ENCODE assay signal across 14 cellular contexts in the genomic region with DNA sequence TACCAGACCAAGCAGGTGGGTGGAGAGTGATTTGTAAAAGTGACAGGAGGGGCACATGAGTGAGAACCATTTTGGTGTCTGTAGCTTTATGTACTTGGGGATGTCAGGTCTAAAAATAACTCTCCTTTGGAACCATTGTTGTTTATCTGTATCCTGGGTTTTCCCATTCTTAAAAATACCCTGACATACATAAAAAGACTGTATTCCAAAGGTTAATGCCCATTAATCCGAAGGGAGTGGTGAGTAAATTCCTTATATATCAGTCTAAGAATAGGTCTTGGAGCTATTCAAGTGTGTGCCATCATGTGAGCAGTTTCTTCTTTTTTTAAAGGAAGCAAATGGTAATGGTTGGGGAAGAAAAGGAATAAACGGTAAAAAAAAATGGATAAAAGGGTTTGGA.
DNase-seq lines count a peak whose midpoint lies in the region; ATAC-seq and TF ChIP-seq lines count a peak whose summit lies in the region.
"Had no signal": no experiment of that assay in that cellular context is flagged by ENCODE, and none has a peak within 500 bp of the region (broad histone marks: within the 10 kb centered on the region; RNA-seq: fewer than 3 reads in every experiment).

No MANE protein-coding gene starts in this region.

- RAD21 ChIA-PET in HCT116 (lab: Charles Lee; ENCODE audit: low non-redundant PET in 1 of 2, low total read pairs in 2 of 2, uncharacterized antibody in 2 of 2, unreplicated experiment in 2 of 2), result no interaction called here

- H3K9ac ChIP-seq in HCT116 (ENCODE audit: low read length) (no peak overlapping the region), muscle layer of colon (ENCODE audit: low read length) (no peak overlapping the region)

- intact Hi-C loops in HCT116 (cut with micrococcal nuclease), result no loop called here
- intact Hi-C loops in stomach (cut with DNase I; ENCODE audit: low total_unique reads), result no loop called here

- BruUV-seq in HCT116 (replicated peaks; lab: Mats Ljungman, UMichigan), result no TSS peak

- no peak for TF ChIP-seq RAD21 in HCT116 (IDR thresholded peaks at IDR 0.05; ENCODE audit: low read depth)

- WGBS in stomach, 5 donors, result 51 to 66% (median 57%) methylated on average over 2 of the region's 2 CpGs

- POLR2A ChIA-PET in HCT116 (lab: Charles Lee), result no interaction called here

- H3K4me3 ChIP-seq in HCT116 (replicated peaks in 1 of 2; ENCODE audit: low read depth in 1 of 2, low read length in 2 of 2), result no peak overlapping the region
- H3K4me3 ChIP-seq in muscle layer of colon (ENCODE audit: low read depth in 1 of 2, low read length in 2 of 2), result no peak overlapping the region
- no peak overlapping the region for H3K4me3 ChIP-seq in stomach
- H3K4me3 ChIP-seq: PC-9 had no signal

- no peak for TF ChIP-seq EP300 in stomach (IDR thresholded peaks at IDR 0.05)

- no peak for DNase-seq in HCT116 (ENCODE audit: low read depth, low spot score)
- no peak for DNase-seq in caudate nucleus (lab: John Stamatoyannopoulos, UW)
- no peak for DNase-seq in stomach
- DNase-seq in DMS 273 (lab: John Stamatoyannopoulos, UW; ENCODE audit: unreplicated experiment), result no peak
- no peak for DNase-seq in HCEC 1CT
- DNase-seq: activated CD4-positive, alpha-beta T cell treated with anti-CD3 and anti-CD28 coated beads, Interleukin-2, amount 10 ng/mL, durations not matched to agents 7 days and 5 days; activated T-cell treated with anti-CD3 and anti-CD28 coated beads, Interleukin-2, amount 50 U/mL, for 48 hours; amniotic stem cell; BE2C; T-helper 17 cell had no signal

- H3K36me3 ChIP-seq in HCT116 (ENCODE audit: control insufficient read depth in 1 of 2, insufficient read depth in 2 of 2, low read length in 2 of 2) (no peaks in the 10 kb centered on the region), muscle layer of colon (ENCODE audit: insufficient read depth, low read length) (no peaks in the 10 kb centered on the region), stomach (no peaks in the 10 kb centered on the region)
- H3K36me3 ChIP-seq: BE2C had no signal

- no peaks in the 10 kb centered on the region for H4K20me1 ChIP-seq in HCT116 (ENCODE audit: insufficient read depth)

- H2AFZ ChIP-seq in HCT116 (ENCODE audit: low read depth, low read length, poor library complexity, severe bottlenecking), result peak overlapping the region; percentile 36
- H2AFZ ChIP-seq: PC-9 had no signal

- ATAC-seq in HCT116, result no peak
- ATAC-seq in HG02588 (IDR thresholded peaks at IDR 0.05; ENCODE audit: unreplicated experiment), result no peak
- no peak for ATAC-seq in HG03108 (IDR thresholded peaks at IDR 0.05; ENCODE audit: unreplicated experiment)
- ATAC-seq: T-helper 17 cell had no signal

- H3K27ac ChIP-seq in HCT116 (ENCODE audit: low read depth, low read length) (no peak overlapping the region), caudate nucleus (ENCODE audit: low read depth, low read length) (peak overlapping the region; percentile 72), muscle layer of colon (ENCODE audit: low read depth, low read length) (peak overlapping the region; percentile 4), stomach (peak overlapping the region in 4 of 5 donors; percentile 35 to 70 (median 66))
- H3K27ac ChIP-seq: PC-9 had no signal

- H3K4me2 ChIP-seq in HCT116 (ENCODE audit: low read length), result no peak overlapping the region
- H3K4me2 ChIP-seq: PC-9 had no signal

- peaks cover 24 to 35% of the 10 kb centered on the region in 2 experiments for H3K4me1 ChIP-seq in HCT116 (ENCODE audit: control insufficient read depth in 1 of 2, insufficient read depth in 2 of 2, low read length in 2 of 2)
- peaks cover 40% of the 10 kb centered on the region for H3K4me1 ChIP-seq in muscle layer of colon (ENCODE audit: insufficient read depth, low read length)
- H3K4me1 ChIP-seq in stomach, result peaks cover 10 to 34% (median 27%) of the 10 kb centered on the region in 4 donors
- H3K4me1 ChIP-seq: BE2C had no signal

- no peaks in the 10 kb centered on the region for H3K79me2 ChIP-seq in HCT116 (ENCODE audit: insufficient read depth, low read length)

- TF ChIP-seq POLR2A in HCT116 (IDR thresholded peaks at IDR 0.05; ENCODE audit: borderline replicate concordance, extremely low read depth, insufficient read depth, insufficient read length) (no peak), stomach (IDR thresholded peaks at IDR 0.05) (no peak)

- no peaks in the 10 kb centered on the region for H3K9me2 ChIP-seq in HCT116 (ENCODE audit: insufficient read depth)

- no peak for TF ChIP-seq CTCF in HCT116 (IDR thresholded peaks at IDR 0.05 in 2 of 3, conservative IDR thresholded peaks at IDR 0.05 in 1 of 3; ENCODE audit: borderline replicate concordance in 1 of 3, insufficient read depth in 1 of 3, low read depth in 2 of 3, low read length in 2 of 3)
- no peak for TF ChIP-seq CTCF in stomach (IDR thresholded peaks at IDR 0.05)

- no peaks in the 10 kb centered on the region for H3K27me3 ChIP-seq in HCT116 (ENCODE audit: insufficient read depth, low read length)
- no peaks in the 10 kb centered on the region for H3K27me3 ChIP-seq in muscle layer of colon (ENCODE audit: control insufficient read depth in 1 of 2, insufficient read depth in 2 of 2, low read length in 2 of 2)
- H3K27me3 ChIP-seq in stomach, result no peaks in the 10 kb centered on the region
- H3K27me3 ChIP-seq: BE2C had no signal

- CTCF ChIA-PET in HCT116 (lab: Charles Lee), result no interaction called here

- H3K9me3 ChIP-seq in HCT116 (ENCODE audit: control insufficient read depth in 1 of 2, insufficient read depth in 1 of 2, low read depth in 1 of 2, low read length in 2 of 2) (no peaks in the 10 kb centered on the region), muscle layer of colon (ENCODE audit: low read length) (no peaks in the 10 kb centered on the region), stomach (no peaks in the 10 kb centered on the region)
- H3K9me3 ChIP-seq: BE2C had no signal

TF ChIP-seq in HCT116, 20 proteins besides CTCF, POLR2A, EP300 and RAD21:
- no peak for TF ChIP-seq ZNF274 (IDR thresholded peaks at IDR 0.05; ENCODE audit: low read depth, low read length)
TF ChIP-seq in HCT116: peak in this region for 0.
